25 cellular contexts compared by ENCODE assay signal in genomic region chr2:231718799-231719198, GRCh38.
"Had no signal": no experiment of that assay in that cellular context is flagged by ENCODE, and none has a peak within 500 bp of the region (broad histone marks: within the 10 kb centered on the region; RNA-seq: fewer than 3 reads in every experiment).

No MANE protein-coding gene starts in this region.

- H3K4me3 ChIP-seq: coronary artery, dorsolateral prefrontal cortex, heart right ventricle, left lung, lower lobe of right lung, psoas muscle, right lobe of liver, spleen, thoracic aorta, transverse colon had no signal

- H3K36me3 Mint-ChIP-seq: natural killer cell treated with Interleukin-12 subunit alpha and Interleukin-12 subunit beta and Interleukin-15 and Interleukin-18, amount 100 ng/mL, for 72 hours had no signal

- H3K4me3 Mint-ChIP-seq: memory B cell; natural killer cell treated with Interleukin-12 subunit alpha and Interleukin-12 subunit beta and Interleukin-15 and Interleukin-18, amount 100 ng/mL, for 72 hours; stimulated activated naive CD8-positive, alpha-beta T cell treated with anti-CD3 and anti-CD28 coated beads, Interleukin-15, amount 100 ng/mL, for 72 hours had no signal

- H3K27me3 Mint-ChIP-seq: memory B cell; natural killer cell treated with Interleukin-12 subunit alpha and Interleukin-12 subunit beta and Interleukin-15 and Interleukin-18, amount 100 ng/mL, for 72 hours; stimulated activated naive B cell treated with anti-CD40 and anti-IgM and Interleukin-4, amounts not matched to agents 10 μg/mL and 1 μg/mL and 100 μg/mL, for 72 hours; stimulated activated naive CD8-positive, alpha-beta T cell treated with anti-CD3 and anti-CD28 coated beads, Interleukin-15, amount 100 ng/mL, for 72 hours had no signal

- H3K27ac Mint-ChIP-seq: memory B cell; natural killer cell treated with Interleukin-12 subunit alpha and Interleukin-12 subunit beta and Interleukin-15 and Interleukin-18, amount 100 ng/mL, for 72 hours; stimulated activated naive CD8-positive, alpha-beta T cell treated with anti-CD3 and anti-CD28 coated beads, Interleukin-15, amount 100 ng/mL, for 72 hours had no signal

- H2AFZ ChIP-seq: parathyroid adenoma had no signal

- H3K36me3 ChIP-seq: right lobe of liver, thoracic aorta, transverse colon had no signal

- H3K27me3 ChIP-seq: dorsolateral prefrontal cortex, heart right ventricle, left lung, right lobe of liver, spleen, transverse colon had no signal

- H3K9me3 Mint-ChIP-seq: memory B cell; natural killer cell treated with Interleukin-12 subunit alpha and Interleukin-12 subunit beta and Interleukin-15 and Interleukin-18, amount 100 ng/mL, for 72 hours; stimulated activated naive CD8-positive, alpha-beta T cell treated with anti-CD3 and anti-CD28 coated beads, Interleukin-15, amount 100 ng/mL, for 72 hours had no signal

- H3K79me2 ChIP-seq: parathyroid adenoma had no signal

- H3K27ac ChIP-seq: coronary artery, left lung, lower lobe of right lung, parathyroid adenoma, psoas muscle, right lobe of liver, thoracic aorta, transverse colon had no signal

- H3K9me3 ChIP-seq: heart right ventricle, left lung, lower lobe of right lung, psoas muscle, right lobe of liver, thoracic aorta, transverse colon had no signal

- ATAC-seq: esophagus mucosa; heart right ventricle; left lung; lower lobe of right lung; natural killer cell treated with Interleukin-12 subunit alpha and Interleukin-12 subunit beta and Interleukin-15 and Interleukin-18, amount 100 ng/mL, for 72 hours; psoas muscle; right lobe of liver; stimulated activated naive B cell treated with anti-CD40 and anti-IgM and Interleukin-4, amounts not matched to agents 10 μg/mL and 1 μg/mL and 100 μg/mL, for 72 hours; stimulated activated naive CD8-positive, alpha-beta T cell treated with anti-CD3 and anti-CD28 coated beads, Interleukin-15, amount 100 ng/mL, for 72 hours had no signal

- H3K9ac ChIP-seq: parathyroid adenoma had no signal

- DNase-seq: effector CD8-positive, alpha-beta T cell; heart right ventricle; left lung; lower lobe of right lung; midbrain; retina; spleen; stimulated activated CD4-positive, alpha-beta T cell treated with anti-CD3 and anti-CD28 coated beads, Interleukin-15, amount 100 ng/mL, for 24 hours; stimulated activated CD4-positive, alpha-beta T cell treated with anti-CD3 and anti-CD28 coated beads, Interleukin-1b, Interleukin-23, amount 100 ng/mL, for 48 hours; stimulated activated CD4-positive, alpha-beta T cell treated with anti-CD3 and anti-CD28 coated beads, Interleukin-4, amount 100 ng/mL, for 24 hours; stimulated activated naive B cell treated with anti-CD40 and anti-IgM and Interleukin-4, amounts not matched to agents 10 μg/mL and 1 μg/mL and 100 μg/mL, for 72 hours; stimulated activated naive CD8-positive, alpha-beta T cell treated with anti-CD3 and anti-CD28 coated beads, Interleukin-15, amount 100 ng/mL, for 72 hours; transverse colon had no signal

- FAIRE-seq: endometrium, frontal cortex, keratinocyte had no signal
